ENCODE assay signal across 31 cellular contexts in genomic region chr22:27959335-27960090, GRCh38. TPM values are rescaled to one million over a fixed set of nuclear protein-coding genes. Genes with fewer than 3 reads are reported as not detected.
DNase-seq lines count a peak whose midpoint lies in the region; ATAC-seq, FAIRE-seq and TF ChIP-seq lines count a peak whose summit lies in the region.
"Had no signal": no experiment of that assay in that cellular context is flagged by ENCODE, and none has a peak within 500 bp of the region (broad histone marks: within the 10 kb centered on the region; RNA-seq: fewer than 3 reads in every experiment).

No MANE protein-coding gene starts in this region.

- H3K4me1 Mint-ChIP-seq in stimulated activated naive CD8-positive, alpha-beta T cell treated with anti-CD3 and anti-CD28 coated beads, Interleukin-15, amount 100 ng/mL, for 72 hours: no peaks in the 10 kb centered on the region
- peaks cover 41% of the 10 kb centered on the region for H3K4me1 Mint-ChIP-seq in nephron progenitor cell
- H3K4me1 Mint-ChIP-seq in activated CD8-positive, alpha-beta memory T cell treated with anti-CD3 and anti-CD28 coated beads, Interleukin-2, amount 10 ng/mL, durations not matched to agents 7 days and 5 days: peaks cover 4% of the 10 kb centered on the region
- H3K4me1 Mint-ChIP-seq: activated naive CD8-positive, alpha-beta T cell treated with anti-CD3 and anti-CD28 coated beads, Interleukin-2, amount 50 U/mL, for 24 hours; IgD-negative memory B cell had no signal

- TF ChIP-seq CTCF in nephron progenitor cell (IDR thresholded peaks at IDR 0.05): no peak

- peak overlapping the region; percentile 24 for H3K27ac ChIP-seq in cingulate gyrus (ENCODE audit: low read depth, low read length)
- H3K27ac ChIP-seq: hepatocyte, Peyer's patch had no signal

- H3K36me3 Mint-ChIP-seq in nephron progenitor cell (ENCODE audit: low read depth): peaks cover 40% of the 10 kb centered on the region
- H3K36me3 Mint-ChIP-seq in activated CD8-positive, alpha-beta memory T cell treated with anti-CD3 and anti-CD28 coated beads, Interleukin-2, amount 10 ng/mL, durations not matched to agents 7 days and 5 days: no peaks in the 10 kb centered on the region

- H3K27ac Mint-ChIP-seq in stimulated activated naive CD8-positive, alpha-beta T cell treated with anti-CD3 and anti-CD28 coated beads, Interleukin-15, amount 100 ng/mL, for 72 hours: peak overlapping the region; percentile 19 to 55
- H3K27ac Mint-ChIP-seq in nephron progenitor cell: peak overlapping the region; percentile 91
- no peak overlapping the region for H3K27ac Mint-ChIP-seq in activated CD8-positive, alpha-beta memory T cell treated with anti-CD3 and anti-CD28 coated beads, Interleukin-2, amount 10 ng/mL, durations not matched to agents 7 days and 5 days
- H3K27ac Mint-ChIP-seq: activated naive CD8-positive, alpha-beta T cell treated with anti-CD3 and anti-CD28 coated beads, Interleukin-2, amount 50 U/mL, for 24 hours; CD8-positive, alpha-beta T cell; type B pancreatic cell had no signal

- FAIRE-seq in urothelium cell line (lab: Jason Lieb, UNC): peak; percentile 5
- FAIRE-seq: astrocyte, frontal cortex, GM12878 had no signal

- no peaks in the 10 kb centered on the region for H3K9me3 Mint-ChIP-seq in stimulated activated naive CD8-positive, alpha-beta T cell treated with anti-CD3 and anti-CD28 coated beads, Interleukin-15, amount 100 ng/mL, for 72 hours
- peaks cover 34% of the 10 kb centered on the region for H3K9me3 Mint-ChIP-seq in nephron progenitor cell
- no peaks in the 10 kb centered on the region for H3K9me3 Mint-ChIP-seq in activated CD8-positive, alpha-beta memory T cell treated with anti-CD3 and anti-CD28 coated beads, Interleukin-2, amount 10 ng/mL, durations not matched to agents 7 days and 5 days (ENCODE audit: low read depth)
- H3K9me3 Mint-ChIP-seq: activated naive CD8-positive, alpha-beta T cell treated with anti-CD3 and anti-CD28 coated beads, Interleukin-2, amount 50 U/mL, for 24 hours; CD8-positive, alpha-beta T cell; IgD-negative memory B cell; type B pancreatic cell had no signal

- no peak overlapping the region for H3K4me3 Mint-ChIP-seq in stimulated activated naive CD8-positive, alpha-beta T cell treated with anti-CD3 and anti-CD28 coated beads, Interleukin-15, amount 100 ng/mL, for 72 hours
- H3K4me3 Mint-ChIP-seq in nephron progenitor cell: no peak overlapping the region
- H3K4me3 Mint-ChIP-seq in activated CD8-positive, alpha-beta memory T cell treated with anti-CD3 and anti-CD28 coated beads, Interleukin-2, amount 10 ng/mL, durations not matched to agents 7 days and 5 days: no peak overlapping the region
- H3K4me3 Mint-ChIP-seq: activated naive CD8-positive, alpha-beta T cell treated with anti-CD3 and anti-CD28 coated beads, Interleukin-2, amount 50 U/mL, for 24 hours; CD8-positive, alpha-beta T cell; IgD-negative memory B cell; neural crest cell; type B pancreatic cell had no signal

- ATAC-seq in stimulated activated naive CD8-positive, alpha-beta T cell treated with anti-CD3 and anti-CD28 coated beads, Interleukin-15, amount 100 ng/mL, for 72 hours: no peak
- no peak for ATAC-seq in stimulated activated naive CD8-positive, alpha-beta T cell treated with anti-CD3 and anti-CD28 coated beads, Interleukin-15, Interleukin-2, amounts not matched to agents 100 U/mL and 50 U/mL, for 24 hours
- ATAC-seq in activated CD8-positive, alpha-beta memory T cell treated with anti-CD3 and anti-CD28 coated beads, Interleukin-2, amount 10 ng/mL, durations not matched to agents 7 days and 5 days: no peak
- ATAC-seq: activated naive CD8-positive, alpha-beta T cell treated with anti-CD3 and anti-CD28 coated beads, Interleukin-2, amount 50 U/mL, for 24 hours; CD8-positive, alpha-beta T cell; GM12878 had no signal

- DNase-seq in stimulated activated naive CD8-positive, alpha-beta T cell treated with anti-CD3 and anti-CD28 coated beads, Interleukin-15, amount 100 ng/mL, for 72 hours: no peak
- no peak for DNase-seq in stimulated activated naive CD8-positive, alpha-beta T cell treated with anti-CD3 and anti-CD28 coated beads, Interleukin-15, Interleukin-2, amounts not matched to agents 100 U/mL and 50 U/mL, for 24 hours
- DNase-seq in nephron progenitor cell (no peak), urothelium cell line (ENCODE audit: low spot score) (no peak), SKM-1 treated with dmso at 0.1 percent for 144 hours (lab: John Stamatoyannopoulos, UW; ENCODE audit: unreplicated experiment) (no peak), GOT3 (lab: John Stamatoyannopoulos, UW) (no peak)
- DNase-seq in activated CD8-positive, alpha-beta memory T cell treated with anti-CD3 and anti-CD28 coated beads, Interleukin-2, amount 10 ng/mL, durations not matched to agents 7 days and 5 days: no peak
- DNase-seq: activated CD4-positive, alpha-beta T cell treated with anti-CD3 and anti-CD28 coated beads, Interleukin-2, amount 50 U/mL, for 4 hours; activated CD4-positive, CD25-positive, alpha-beta regulatory T cell; activated CD8-positive, alpha-beta memory T cell treated with anti-CD3 and anti-CD28 coated beads, Interleukin-2, amount 50 U/mL, for 4 hours; activated naive CD4-positive, alpha-beta T cell; activated naive CD8-positive, alpha-beta T cell treated with anti-CD3 and anti-CD28 coated beads, Interleukin-2, amount 50 U/mL, for 24 hours; BE2C; CD8-positive, alpha-beta T cell; EL; H7; mesendoderm; MV-4-11; NCI-H1436 treated with DMSO at 0.1 percent for 48 hours; NCI-H345; NCI-H748 treated with DMSO at 0.1 percent for 48 hours; Peyer's patch; stimulated activated CD4-positive, alpha-beta T cell treated with anti-CD3 and anti-CD28 coated beads, Interleukin-4, amount 100 ng/mL, for 24 hours had no signal

- no peaks in the 10 kb centered on the region for H3K27me3 Mint-ChIP-seq in stimulated activated naive CD8-positive, alpha-beta T cell treated with anti-CD3 and anti-CD28 coated beads, Interleukin-15, amount 100 ng/mL, for 72 hours
- H3K27me3 Mint-ChIP-seq in nephron progenitor cell (ENCODE audit: low read depth, poor library complexity): no peaks in the 10 kb centered on the region
- no peaks in the 10 kb centered on the region for H3K27me3 Mint-ChIP-seq in activated CD8-positive, alpha-beta memory T cell treated with anti-CD3 and anti-CD28 coated beads, Interleukin-2, amount 10 ng/mL, durations not matched to agents 7 days and 5 days
- H3K27me3 Mint-ChIP-seq: activated naive CD8-positive, alpha-beta T cell treated with anti-CD3 and anti-CD28 coated beads, Interleukin-2, amount 50 U/mL, for 24 hours; IgD-negative memory B cell; type B pancreatic cell had no signal

- CTCF ChIA-PET in activated CD8-positive, alpha-beta memory T cell treated with anti-CD3 and anti-CD28 coated beads, Interleukin-2, amount 10 ng/mL, durations not matched to agents 7 days and 5 days (lab: Charles Lee): no interaction called here

RNA-seq across cellular contexts. Expression of gene PITPNB, which starts 40.5 kb away (rescaled TPM):
- total RNA-seq in activated CD8-positive, alpha-beta memory T cell treated with anti-CD3 and anti-CD28 coated beads, Interleukin-2, amount 10 ng/mL, durations not matched to agents 7 days and 5 days: 100 to 1,000 TPM in 1 of 2 experiments, 10 to 100 TPM in 1; 83.4 to 107 TPM
